ENCODE assay signal across 9 cellular contexts in the genomic region with DNA sequence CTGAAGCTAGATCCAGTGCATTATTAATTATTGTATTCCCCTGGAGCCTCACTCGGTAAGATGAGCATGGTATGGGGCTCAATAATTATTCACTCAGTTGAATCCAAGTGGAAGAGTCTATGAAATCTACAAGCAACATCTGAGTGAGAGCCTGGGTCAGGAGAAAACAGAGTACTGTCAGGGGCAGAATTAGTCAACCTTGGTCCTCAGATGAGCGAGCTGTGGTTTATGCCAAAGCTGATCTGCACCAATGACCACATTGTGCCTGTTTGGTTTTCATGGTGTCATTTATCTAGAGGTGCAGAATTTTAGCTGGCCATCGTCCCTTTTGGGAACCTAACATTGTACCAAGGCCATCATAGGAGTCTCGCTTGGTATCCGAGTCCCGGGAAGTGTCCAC.
DNase-seq lines count a peak whose midpoint lies in the region; ATAC-seq and TF ChIP-seq lines count a peak whose summit lies in the region.
"Had no signal": no experiment of that assay in that cellular context is flagged by ENCODE, and none has a peak within 500 bp of the region (broad histone marks: within the 10 kb centered on the region; RNA-seq: fewer than 3 reads in every experiment).

No MANE protein-coding gene starts in this region.

- H3K4me3 Mint-ChIP-seq in GM23338: no peak overlapping the region

- H4K5ac ChIP-seq in mesendoderm (ENCODE audit: low read length): no peak overlapping the region

- H3K18ac ChIP-seq in mesendoderm (ENCODE audit: low read length): no peak overlapping the region

- H3K4ac ChIP-seq in mesendoderm (ENCODE audit: low read depth, low read length): no peak overlapping the region

- H3K27me3 ChIP-seq in GM23338 (ENCODE audit: insufficient read depth) (no peaks in the 10 kb centered on the region), mesendoderm (ENCODE audit: insufficient read depth, low read length, poor library complexity) (no peaks in the 10 kb centered on the region)

- H3K4me1 ChIP-seq in GM23338 (ENCODE audit: insufficient read depth): peaks cover 25% of the 10 kb centered on the region
- peaks cover 12% of the 10 kb centered on the region for H3K4me1 ChIP-seq in mesendoderm (ENCODE audit: control insufficient read depth, low read depth, low read length)

- H3K79me2 ChIP-seq in GM23338 (replicated peaks; ENCODE audit: insufficient read depth): no peaks in the 10 kb centered on the region
- no peaks in the 10 kb centered on the region for H3K79me2 ChIP-seq in mesendoderm (ENCODE audit: control insufficient read depth, insufficient read depth, low read length)

- no peak overlapping the region for H2BK120ac ChIP-seq in mesendoderm (ENCODE audit: low read depth, low read length)

- peaks cover 13% of the 10 kb centered on the region; the same call in 2 of the 3 replicates for H3K9me3 Mint-ChIP-seq in GM23338

- H2AFZ ChIP-seq in GM23338: peak overlapping the region; percentile 60; the same call in 1 of the 2 replicates

- H2BK5ac ChIP-seq in mesendoderm (ENCODE audit: low read length): no peak overlapping the region

- no CpG with 5 or more reads among the region's 6 CpGs for WGBS in mesendoderm (ENCODE audit: extremely low coverage, insufficient coverage, low lambda C conversion rate)

- H3K27ac Mint-ChIP-seq in GM23338: no peak overlapping the region

- ATAC-seq in GM18519 (IDR thresholded peaks at IDR 0.05; ENCODE audit: low FRiP score, unreplicated experiment) (peak; percentile 81), GM23338 (no peak), HG03571 (IDR thresholded peaks at IDR 0.05; ENCODE audit: unreplicated experiment) (peak; percentile 72), GM19397 (IDR thresholded peaks at IDR 0.05; ENCODE audit: unreplicated experiment) (no peak)

- peak overlapping the region; percentile 22 for H2AK5ac ChIP-seq in mesendoderm (ENCODE audit: low read length)

- H3K9ac ChIP-seq in mesendoderm (ENCODE audit: low read length): no peak overlapping the region

- no peaks in the 10 kb centered on the region for H3K9me2 ChIP-seq in GM23338 (ENCODE audit: insufficient read depth)

- no peak overlapping the region for H4K8ac ChIP-seq in mesendoderm (ENCODE audit: low read depth, low read length)

- no peak overlapping the region for H3K56ac ChIP-seq in mesendoderm (ENCODE audit: low read length)

- H3K23ac ChIP-seq in mesendoderm (ENCODE audit: low read length): no peak overlapping the region

- TF ChIP-seq CTCF in GM23338 (conservative IDR thresholded peaks at IDR 0.05; ENCODE audit: low read depth in 2 of 2): no peak

- peaks cover 40% of the 10 kb centered on the region for H3K4me1 Mint-ChIP-seq in GM23338

- H3K36me3 ChIP-seq in GM23338 (ENCODE audit: insufficient read depth) (no peaks in the 10 kb centered on the region), mesendoderm (ENCODE audit: control insufficient read depth, insufficient read depth, low read length) (no peaks in the 10 kb centered on the region)
- H3K36me3 ChIP-seq: WERI-Rb-1 had no signal

- H3K79me1 ChIP-seq in mesendoderm (ENCODE audit: low read length): no peaks in the 10 kb centered on the region

- no peak overlapping the region for H2BK15ac ChIP-seq in mesendoderm (replicated peaks; ENCODE audit: low read depth)

- H4K20me1 ChIP-seq in GM23338 (replicated peaks; ENCODE audit: insufficient read depth): no peaks in the 10 kb centered on the region

- DNase-seq in GM23338 (ENCODE audit: low spot score) (no peak), mesendoderm (no peak), NCI-H1694 (lab: John Stamatoyannopoulos, UW) (no peak), COR-L47 (lab: John Stamatoyannopoulos, UW) (no peak), hippocampal formation (lab: John Stamatoyannopoulos, UW) (no peak)
- DNase-seq: WERI-Rb-1 had no signal

- H3K4me2 ChIP-seq in GM23338 (peak overlapping the region; percentile 31; the same call in 1 of the 2 replicates), mesendoderm (ENCODE audit: low read length) (no peak overlapping the region)

- H3K27me3 Mint-ChIP-seq in GM23338 (ENCODE audit: insufficient read depth, low read depth, poor library complexity): peaks cover 3% of the 10 kb centered on the region

- H3K27ac ChIP-seq in GM23338 (ENCODE audit: low read depth) (no peak overlapping the region), mesendoderm (ENCODE audit: low read depth, low read length) (no peak overlapping the region)
- H3K27ac ChIP-seq: WERI-Rb-1 had no signal

- H3K4me3 ChIP-seq in GM23338 (no peak overlapping the region), mesendoderm (ENCODE audit: low read length) (no peak overlapping the region)

- H3F3A ChIP-seq in GM23338 (replicated peaks; ENCODE audit: low read depth): no peaks in the 10 kb centered on the region

- H3K36me3 Mint-ChIP-seq in GM23338 (ENCODE audit: low read depth): peaks cover 8% of the 10 kb centered on the region; the same call in 1 of the 3 replicates

TF ChIP-seq in GM23338, 12 proteins besides CTCF, POLR2A, EP300 and RAD21 (continues in another document):
- TF ChIP-seq, protein P1, sequence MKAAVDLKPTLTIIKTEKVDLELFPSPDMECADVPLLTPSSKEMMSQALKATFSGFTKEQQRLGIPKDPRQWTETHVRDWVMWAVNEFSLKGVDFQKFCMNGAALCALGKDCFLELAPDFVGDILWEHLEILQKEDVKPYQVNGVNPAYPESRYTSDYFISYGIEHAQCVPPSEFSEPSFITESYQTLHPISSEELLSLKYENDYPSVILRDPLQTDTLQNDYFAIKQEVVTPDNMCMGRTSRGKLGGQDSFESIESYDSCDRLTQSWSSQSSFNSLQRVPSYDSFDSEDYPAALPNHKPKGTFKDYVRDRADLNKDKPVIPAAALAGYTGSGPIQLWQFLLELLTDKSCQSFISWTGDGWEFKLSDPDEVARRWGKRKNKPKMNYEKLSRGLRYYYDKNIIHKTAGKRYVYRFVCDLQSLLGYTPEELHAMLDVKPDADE (IDR thresholded peaks at IDR 0.05): no peak
- TF ChIP-seq, protein P2, sequence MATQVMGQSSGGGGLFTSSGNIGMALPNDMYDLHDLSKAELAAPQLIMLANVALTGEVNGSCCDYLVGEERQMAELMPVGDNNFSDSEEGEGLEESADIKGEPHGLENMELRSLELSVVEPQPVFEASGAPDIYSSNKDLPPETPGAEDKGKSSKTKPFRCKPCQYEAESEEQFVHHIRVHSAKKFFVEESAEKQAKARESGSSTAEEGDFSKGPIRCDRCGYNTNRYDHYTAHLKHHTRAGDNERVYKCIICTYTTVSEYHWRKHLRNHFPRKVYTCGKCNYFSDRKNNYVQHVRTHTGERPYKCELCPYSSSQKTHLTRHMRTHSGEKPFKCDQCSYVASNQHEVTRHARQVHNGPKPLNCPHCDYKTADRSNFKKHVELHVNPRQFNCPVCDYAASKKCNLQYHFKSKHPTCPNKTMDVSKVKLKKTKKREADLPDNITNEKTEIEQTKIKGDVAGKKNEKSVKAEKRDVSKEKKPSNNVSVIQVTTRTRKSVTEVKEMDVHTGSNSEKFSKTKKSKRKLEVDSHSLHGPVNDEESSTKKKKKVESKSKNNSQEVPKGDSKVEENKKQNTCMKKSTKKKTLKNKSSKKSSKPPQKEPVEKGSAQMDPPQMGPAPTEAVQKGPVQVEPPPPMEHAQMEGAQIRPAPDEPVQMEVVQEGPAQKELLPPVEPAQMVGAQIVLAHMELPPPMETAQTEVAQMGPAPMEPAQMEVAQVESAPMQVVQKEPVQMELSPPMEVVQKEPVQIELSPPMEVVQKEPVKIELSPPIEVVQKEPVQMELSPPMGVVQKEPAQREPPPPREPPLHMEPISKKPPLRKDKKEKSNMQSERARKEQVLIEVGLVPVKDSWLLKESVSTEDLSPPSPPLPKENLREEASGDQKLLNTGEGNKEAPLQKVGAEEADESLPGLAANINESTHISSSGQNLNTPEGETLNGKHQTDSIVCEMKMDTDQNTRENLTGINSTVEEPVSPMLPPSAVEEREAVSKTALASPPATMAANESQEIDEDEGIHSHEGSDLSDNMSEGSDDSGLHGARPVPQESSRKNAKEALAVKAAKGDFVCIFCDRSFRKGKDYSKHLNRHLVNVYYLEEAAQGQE (IDR thresholded peaks at IDR 0.05; ENCODE audit: unreplicated experiment): no peak
- no peak for TF ChIP-seq EZH2phosphoT487 (IDR thresholded peaks at IDR 0.05; ENCODE audit: unreplicated experiment)
- no peak for TF ChIP-seq CREB1 (CRISPR knock-in tag; IDR thresholded peaks at IDR 0.05; ENCODE audit: low read depth)
- TF ChIP-seq POLR2AphosphoS5 (IDR thresholded peaks at IDR 0.05; ENCODE audit: low read depth): no peak
- TF ChIP-seq ZNF331 (CRISPR knock-in tag; IDR thresholded peaks at IDR 0.05; ENCODE audit: low read depth): no peak

Comparison
In these comparisons a context has a peak if more than half of its experiments do, and no peak if none do; other contexts are left out.
1. ATAC-seq: peak in GM18519 (single experiment) and HG03571 (single experiment); none in GM23338 (single experiment) and GM19397 (single experiment).